ENCODE assay signal across 25 cellular contexts in the genomic region with DNA sequence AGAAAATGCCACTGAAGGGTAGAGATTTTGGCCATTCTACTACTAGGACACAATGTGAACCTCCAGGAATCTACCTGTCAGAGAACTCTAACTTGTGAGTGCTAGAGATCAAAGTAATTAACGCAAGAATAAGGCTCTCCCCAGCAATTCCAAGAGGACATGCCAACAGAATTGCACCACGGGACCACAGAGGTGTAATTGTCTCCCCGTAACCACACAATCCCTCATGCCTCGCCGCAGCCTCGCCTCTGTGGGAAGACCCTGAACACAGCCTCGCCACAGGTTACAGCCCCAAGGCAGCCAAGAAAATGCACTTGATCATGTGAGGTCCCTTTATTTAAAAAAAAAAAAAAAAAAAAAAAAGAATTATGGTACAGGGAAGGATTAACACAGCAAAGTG.
"Had no signal": no experiment of that assay in that cellular context is flagged by ENCODE, and none has a peak within 500 bp of the region (broad histone marks: within the 10 kb centered on the region; RNA-seq: fewer than 3 reads in every experiment).

No MANE protein-coding gene starts in this region.

- DNase-seq: heart right ventricle; kidney; left colon; left lung; lower lobe of right lung; midbrain; mucosa of descending colon; naive thymus-derived CD8-positive, alpha-beta T cell; occipital lobe; right lobe of liver; stimulated activated CD4-positive, alpha-beta T cell treated with anti-CD3 and anti-CD28 coated beads, Interleukin-1b, Interleukin-23, amount 100 ng/mL, for 48 hours; stimulated activated CD4-positive, alpha-beta T cell treated with anti-CD3 and anti-CD28 coated beads, Interleukin-2, amount 100 ng/mL, for 48 hours; stimulated activated naive CD4-positive, alpha-beta T cell; tibial artery; trophoblast cell; upper lobe of right lung had no signal

- H3K36me3 ChIP-seq: lower lobe of right lung, neural progenitor cell, right atrium auricular region, thoracic aorta had no signal

- H3K27ac ChIP-seq: heart right ventricle, hepatocyte, left lung, lower lobe of right lung, neural progenitor cell, neutrophil, parathyroid adenoma, right lobe of liver, suprapubic skin, thoracic aorta, tibial artery, upper lobe of right lung had no signal

- H3K9me3 ChIP-seq: heart right ventricle, left lung, lower lobe of right lung, mucosa of descending colon, neutrophil, right atrium auricular region, right lobe of liver, suprapubic skin, thoracic aorta, tibial artery, upper lobe of right lung had no signal

- ATAC-seq: heart right ventricle; left colon; left lung; lower lobe of right lung; mucosa of descending colon; naive thymus-derived CD8-positive, alpha-beta T cell; right lobe of liver; stimulated activated effector memory CD8-positive, alpha-beta T cell treated with anti-CD3 and anti-CD28 coated beads, Interleukin-12 subunit alpha, Interleukin-12 subunit beta, amount 100 ng/mL, for 72 hours; upper lobe of right lung had no signal

- H3K9ac ChIP-seq: neural progenitor cell, parathyroid adenoma had no signal

- H3K79me2 ChIP-seq: hepatocyte, parathyroid adenoma had no signal

- H3K4me3 ChIP-seq: heart right ventricle, hepatocyte, left lung, lower lobe of right lung, mucosa of descending colon, neural progenitor cell, right atrium auricular region, right lobe of liver, smooth muscle cell, suprapubic skin, thoracic aorta, tibial artery, upper lobe of right lung had no signal

- H3K4me2 ChIP-seq: hepatocyte, smooth muscle cell had no signal

- H3K4me1 ChIP-seq: left lung, lower lobe of right lung, right lobe of liver, tibial artery, upper lobe of right lung had no signal

- H2AFZ ChIP-seq: hepatocyte, neural progenitor cell, parathyroid adenoma had no signal

- H3K27me3 ChIP-seq: heart right ventricle, hepatocyte, left lung, neural progenitor cell, neutrophil, right atrium auricular region, right lobe of liver, suprapubic skin, tibial artery, upper lobe of right lung had no signal
